In the genomic region with DNA sequence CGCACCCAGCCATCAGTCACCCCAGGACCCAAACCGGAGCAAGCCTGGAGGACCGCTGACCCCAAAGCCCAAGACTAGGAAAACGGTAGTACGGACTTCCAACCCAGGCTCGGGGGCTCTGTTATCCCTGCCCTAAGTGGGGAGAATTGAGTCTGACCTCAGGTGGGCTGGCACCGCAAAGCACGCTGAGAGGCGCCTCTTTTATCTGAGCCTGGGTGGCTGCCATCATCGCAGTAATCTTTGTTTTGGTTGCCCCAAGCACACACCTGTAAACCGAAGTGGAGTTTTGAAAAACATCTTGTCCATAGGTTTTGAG, we compare ENCODE assay signal across 8 cellular contexts. TPM values are rescaled to one million over a fixed set of nuclear protein-coding genes. Genes with fewer than 3 reads are reported as not detected.
A peak's percentile ranks its signal among the peaks of the same experiment; 100 is the strongest.
DNase-seq lines count a peak whose midpoint lies in the region; ATAC-seq and TF ChIP-seq lines count a peak whose summit lies in the region.

No MANE protein-coding gene starts in this region.

- H3K9me3 ChIP-seq in iPS DF 6.9 (ENCODE audit: control insufficient read depth, insufficient read depth, low read length) = no peaks in the 10 kb centered on the region

- H3K4me3 Mint-ChIP-seq in activated B cell treated with CpG ODN at 0.5 μM for 24 hours = peak overlapping the region; percentile 82
- H3K4me3 Mint-ChIP-seq in stimulated activated naive B cell treated with anti-CD40 and anti-IgM and Interleukin-4, amounts not matched to agents 10 μg/mL and 1 μg/mL and 100 μg/mL, for 72 hours = peak overlapping the region; percentile 86 to 89

- H3K9me3 Mint-ChIP-seq in activated B cell treated with CpG ODN at 0.5 μM for 24 hours = no peaks in the 10 kb centered on the region
- no peaks in the 10 kb centered on the region for H3K9me3 Mint-ChIP-seq in stimulated activated naive B cell treated with anti-CD40 and anti-IgM and Interleukin-4, amounts not matched to agents 10 μg/mL and 1 μg/mL and 100 μg/mL, for 72 hours

- H3K4me1 ChIP-seq in iPS DF 6.9 (ENCODE audit: control insufficient read depth, insufficient read depth, low read length) = peaks cover 2% of the 10 kb centered on the region; the same call in 1 of the 2 replicates

- TF ChIP-seq CTCF in activated B cell treated with CpG ODN at 0.5 μM for 24 hours (IDR thresholded peaks at IDR 0.05) = no peak

- H3K36me3 Mint-ChIP-seq in activated B cell treated with CpG ODN at 0.5 μM for 24 hours (ENCODE audit: low read depth) = no peaks in the 10 kb centered on the region
- no peaks in the 10 kb centered on the region for H3K36me3 Mint-ChIP-seq in stimulated activated naive B cell treated with anti-CD40 and anti-IgM and Interleukin-4, amounts not matched to agents 10 μg/mL and 1 μg/mL and 100 μg/mL, for 72 hours

- CTCF ChIA-PET in activated B cell treated with CpG ODN at 0.5 μM for 24 hours (lab: Charles Lee) = no interaction called here

- H3K4me3 ChIP-seq in iPS DF 6.9 (ENCODE audit: low read length) = peak overlapping the region; percentile 94; the same call in 1 of the 2 replicates

- DNase-seq in activated B cell treated with CpG ODN at 0.5 μM for 24 hours (no peak), iPS DF 6.9 (ENCODE audit: low read depth, low spot score) (no peak), GOT3 (lab: John Stamatoyannopoulos, UW) (no peak), T1000 (lab: John Stamatoyannopoulos, UW) (no peak), mesenteric fat pad (ENCODE audit: low spot score) (no peak), glomerular visceral epithelial cell (ENCODE audit: extremely low spot score) (no peak)
- no peak for DNase-seq in stimulated activated naive B cell treated with anti-CD40 and anti-IgM and Interleukin-4, amounts not matched to agents 10 μg/mL and 1 μg/mL and 100 μg/mL, for 72 hours

- no CpG with 5 or more reads among the region's 11 CpGs for WGBS in iPS DF 6.9 (ENCODE audit: insufficient coverage, insufficient read length)

- H3K27me3 ChIP-seq in iPS DF 6.9 (ENCODE audit: control insufficient read depth, insufficient read depth, low read length) = no peaks in the 10 kb centered on the region

- H3K36me3 ChIP-seq in iPS DF 6.9 (ENCODE audit: control insufficient read depth, insufficient read depth, low read length) = no peaks in the 10 kb centered on the region

- ATAC-seq in GM21528 (IDR thresholded peaks at IDR 0.05; ENCODE audit: low FRiP score, unreplicated experiment) (peak; percentile 5), activated B cell treated with CpG ODN at 0.5 μM for 24 hours (ENCODE audit: low read depth) (no peak)
- ATAC-seq in stimulated activated naive B cell treated with anti-CD40 and anti-IgM and Interleukin-4, amounts not matched to agents 10 μg/mL and 1 μg/mL and 100 μg/mL, for 72 hours (replicated peaks) = no peak

- H3K27ac ChIP-seq in iPS DF 6.9 (ENCODE audit: low read length) = no peak overlapping the region

- POLR2A ChIA-PET in activated B cell treated with CpG ODN at 0.5 μM for 24 hours (lab: Charles Lee) = no interaction called here

- intact Hi-C loops in activated B cell treated with CpG ODN at 0.5 μM for 24 hours (cut with micrococcal nuclease) = loop anchor here (1.0 to 10.0 kb wide), 7 partner anchors 22 to 954 kb away; a partner anchor contains a TSS

- H3K4me1 Mint-ChIP-seq in activated B cell treated with CpG ODN at 0.5 μM for 24 hours = peaks cover 25% of the 10 kb centered on the region
- H3K4me1 Mint-ChIP-seq in stimulated activated naive B cell treated with anti-CD40 and anti-IgM and Interleukin-4, amounts not matched to agents 10 μg/mL and 1 μg/mL and 100 μg/mL, for 72 hours = peaks cover 6 to 28% of the 10 kb centered on the region in 2 donors

- H3K27ac Mint-ChIP-seq in activated B cell treated with CpG ODN at 0.5 μM for 24 hours = peak overlapping the region; percentile 71
- H3K27ac Mint-ChIP-seq in stimulated activated naive B cell treated with anti-CD40 and anti-IgM and Interleukin-4, amounts not matched to agents 10 μg/mL and 1 μg/mL and 100 μg/mL, for 72 hours = no peak overlapping the region

- peaks cover 3% of the 10 kb centered on the region for H3K27me3 Mint-ChIP-seq in activated B cell treated with CpG ODN at 0.5 μM for 24 hours
- peaks cover 5 to 7% of the 10 kb centered on the region in 2 donors for H3K27me3 Mint-ChIP-seq in stimulated activated naive B cell treated with anti-CD40 and anti-IgM and Interleukin-4, amounts not matched to agents 10 μg/mL and 1 μg/mL and 100 μg/mL, for 72 hours

RNA-seq across cellular contexts. Expression of a gene that starts 0.9 kb away (rescaled TPM):
- total RNA-seq in activated B cell treated with CpG ODN at 0.5 μM for 24 hours (6.9 and 7.1 TPM in 2 replicates), mesenteric fat pad (30.3 TPM)
